In the genomic region with DNA sequence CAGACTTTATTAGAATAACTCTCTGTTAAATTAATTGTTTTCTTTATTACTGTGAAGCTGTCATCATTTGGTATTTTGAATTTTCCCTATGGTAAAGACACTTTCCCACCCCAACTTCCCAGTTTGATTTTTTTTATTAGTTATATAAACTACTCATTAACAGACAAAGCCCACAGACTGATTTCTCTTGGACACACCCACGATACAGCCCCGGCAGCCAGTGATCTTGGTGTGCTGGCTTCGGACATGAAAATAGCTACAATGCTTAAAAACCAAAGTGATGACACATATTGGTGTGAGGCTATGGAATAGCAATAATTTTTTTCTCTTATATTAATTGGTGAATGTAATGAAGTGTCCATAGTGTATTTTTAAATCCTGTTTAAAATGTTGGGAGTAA, we compare ENCODE assay signal across 33 cellular contexts.
"Had no signal": no experiment of that assay in that cellular context is flagged by ENCODE, and none has a peak within 500 bp of the region (broad histone marks: within the 10 kb centered on the region; RNA-seq: fewer than 3 reads in every experiment).

No MANE protein-coding gene starts in this region.

- FAIRE-seq: endothelial cell of umbilical vein had no signal

- ATAC-seq: activated CD4-positive, CD25-positive, alpha-beta regulatory T cell treated with anti-CD3 and anti-CD28 coated beads, Interleukin-2, amount 50 U/mL, for 24 hours; effector memory CD8-positive, alpha-beta T cell; gastroesophageal sphincter; sciatic nerve; T-helper 17 cell had no signal

- H2AFZ ChIP-seq: hepatocyte had no signal

- H3K4me2 ChIP-seq: hepatocyte had no signal

- DNase-seq: activated CD4-positive, alpha-beta T cell treated with anti-CD3 and anti-CD28 coated beads for 48 hours; activated CD4-positive, alpha-beta T cell treated with anti-CD3 and anti-CD28 coated beads, Interleukin-2, amount 50 U/mL, for 48 hours; activated CD8-positive, alpha-beta memory T cell treated with anti-CD3 and anti-CD28 coated beads, Interleukin-2, amount 50 U/mL, for 4 hours; activated effector memory CD4-positive, alpha-beta T cell treated with anti-CD3 and anti-CD28 coated beads, Interleukin-2, amount 50 U/mL, for 16 hours; activated naive CD4-positive, alpha-beta T cell treated with anti-CD3 and anti-CD28 coated beads for 36 hours; activated naive CD8-positive, alpha-beta T cell treated with anti-CD3 and anti-CD28 coated beads for 36 hours; activated T-cell treated with anti-CD3 and anti-CD28 coated beads, Interleukin-2, amount 50 U/mL, for 1 hour; aorta; cerebellar nuclear complex; colonic mucosa; dorsolateral prefrontal cortex; effector memory CD8-positive, alpha-beta T cell; left ventricle myocardium inferior; mucosa of descending colon; naive B cell; nephron progenitor cell; stimulated activated CD4-positive, alpha-beta T cell treated with anti-CD3 and anti-CD28 coated beads, Interleukin-15, amount 100 ng/mL, for 24 hours; stimulated activated CD4-positive, alpha-beta T cell treated with anti-CD3 and anti-CD28 coated beads, Interleukin-2, amount 100 ng/mL, for 24 hours; stimulated activated naive B cell treated with anti-CD40 and anti-IgM and Interleukin-4, amounts not matched to agents 10 μg/mL and 1 μg/mL and 100 μg/mL, for 72 hours; stomach; T-helper 17 cell; thyroid gland; upper lobe of left lung had no signal

- H3K4me3 ChIP-seq: adrenal gland, cardiac muscle cell, colonic mucosa, dorsolateral prefrontal cortex, gastroesophageal sphincter, hepatocyte, left ventricle myocardium inferior, lung, mucosa of descending colon, stomach, thyroid gland, upper lobe of left lung had no signal

- H3K27ac ChIP-seq: adrenal gland, cardiac muscle cell, colonic mucosa, dorsolateral prefrontal cortex, gastroesophageal sphincter, hepatocyte, left ventricle myocardium inferior, neutrophil, stomach, thyroid gland, upper lobe of left lung, WERI-Rb-1 had no signal

- H3K9me3 ChIP-seq: adrenal gland, colonic mucosa, gastroesophageal sphincter, left ventricle myocardium inferior, mucosa of descending colon, neutrophil, stomach, thyroid gland, upper lobe of left lung had no signal

- H3K79me2 ChIP-seq: hepatocyte had no signal

- H3K36me3 ChIP-seq: adrenal gland, cardiac muscle cell, colonic mucosa, gastroesophageal sphincter, left ventricle myocardium inferior, neutrophil, stomach, thyroid gland, upper lobe of left lung, WERI-Rb-1 had no signal

- H3K4me1 ChIP-seq: adrenal gland, colonic mucosa, gastroesophageal sphincter, stomach, thyroid gland, upper lobe of left lung had no signal

- H3K27me3 ChIP-seq: adrenal gland, cardiac muscle cell, colonic mucosa, dorsolateral prefrontal cortex, gastroesophageal sphincter, hepatocyte, neutrophil, stomach, thyroid gland, upper lobe of left lung had no signal
